1 cellular context compared by ENCODE assay signal in the genomic region with DNA sequence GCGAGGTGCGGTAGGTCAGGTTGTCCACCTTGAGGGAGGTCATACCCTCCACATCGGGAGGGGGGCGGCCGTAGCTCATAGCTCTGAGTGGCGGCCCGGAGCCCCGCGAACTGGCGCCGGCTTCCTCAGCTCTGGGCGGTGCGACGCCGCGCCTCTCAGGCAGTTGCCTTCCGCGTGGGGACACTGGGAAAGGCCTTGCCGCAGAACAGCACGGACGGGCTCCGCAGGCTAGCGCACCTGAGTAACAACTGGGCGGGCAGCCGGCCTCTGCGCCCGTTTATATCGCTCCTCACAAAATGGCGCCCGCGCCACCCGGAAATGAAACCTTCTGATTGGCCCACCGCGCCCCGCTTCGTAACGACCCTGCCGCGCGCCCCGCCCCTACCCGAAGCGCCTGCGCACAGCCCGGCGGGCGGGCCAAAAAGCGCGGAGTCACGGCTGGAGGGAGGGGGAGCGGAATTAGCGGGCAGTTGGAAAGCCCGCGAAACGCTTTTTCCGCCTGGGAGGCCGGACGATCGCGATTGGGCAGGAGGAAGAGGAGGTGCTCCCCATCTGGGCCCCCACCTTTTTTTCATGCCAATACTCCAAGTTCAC.
A peak's percentile ranks its signal among the peaks of the same experiment; 100 is the strongest.
TF ChIP-seq lines count a peak whose summit lies in the region.

A gene with protein sequence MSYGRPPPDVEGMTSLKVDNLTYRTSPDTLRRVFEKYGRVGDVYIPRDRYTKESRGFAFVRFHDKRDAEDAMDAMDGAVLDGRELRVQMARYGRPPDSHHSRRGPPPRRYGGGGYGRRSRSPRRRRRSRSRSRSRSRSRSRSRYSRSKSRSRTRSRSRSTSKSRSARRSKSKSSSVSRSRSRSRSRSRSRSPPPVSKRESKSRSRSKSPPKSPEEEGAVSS (minus strand): TSS at position 250 of the 594 bp plus-strand sequence. CDS start 171 bp downstream, at position 79.

TF ChIP-seq in GM23338, 12 proteins besides CTCF, POLR2A, EP300 and RAD21 (continued from another document):
- TF ChIP-seq, protein P1, sequence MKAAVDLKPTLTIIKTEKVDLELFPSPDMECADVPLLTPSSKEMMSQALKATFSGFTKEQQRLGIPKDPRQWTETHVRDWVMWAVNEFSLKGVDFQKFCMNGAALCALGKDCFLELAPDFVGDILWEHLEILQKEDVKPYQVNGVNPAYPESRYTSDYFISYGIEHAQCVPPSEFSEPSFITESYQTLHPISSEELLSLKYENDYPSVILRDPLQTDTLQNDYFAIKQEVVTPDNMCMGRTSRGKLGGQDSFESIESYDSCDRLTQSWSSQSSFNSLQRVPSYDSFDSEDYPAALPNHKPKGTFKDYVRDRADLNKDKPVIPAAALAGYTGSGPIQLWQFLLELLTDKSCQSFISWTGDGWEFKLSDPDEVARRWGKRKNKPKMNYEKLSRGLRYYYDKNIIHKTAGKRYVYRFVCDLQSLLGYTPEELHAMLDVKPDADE (IDR thresholded peaks at IDR 0.05) = peak; percentile 63
- TF ChIP-seq, protein P2, sequence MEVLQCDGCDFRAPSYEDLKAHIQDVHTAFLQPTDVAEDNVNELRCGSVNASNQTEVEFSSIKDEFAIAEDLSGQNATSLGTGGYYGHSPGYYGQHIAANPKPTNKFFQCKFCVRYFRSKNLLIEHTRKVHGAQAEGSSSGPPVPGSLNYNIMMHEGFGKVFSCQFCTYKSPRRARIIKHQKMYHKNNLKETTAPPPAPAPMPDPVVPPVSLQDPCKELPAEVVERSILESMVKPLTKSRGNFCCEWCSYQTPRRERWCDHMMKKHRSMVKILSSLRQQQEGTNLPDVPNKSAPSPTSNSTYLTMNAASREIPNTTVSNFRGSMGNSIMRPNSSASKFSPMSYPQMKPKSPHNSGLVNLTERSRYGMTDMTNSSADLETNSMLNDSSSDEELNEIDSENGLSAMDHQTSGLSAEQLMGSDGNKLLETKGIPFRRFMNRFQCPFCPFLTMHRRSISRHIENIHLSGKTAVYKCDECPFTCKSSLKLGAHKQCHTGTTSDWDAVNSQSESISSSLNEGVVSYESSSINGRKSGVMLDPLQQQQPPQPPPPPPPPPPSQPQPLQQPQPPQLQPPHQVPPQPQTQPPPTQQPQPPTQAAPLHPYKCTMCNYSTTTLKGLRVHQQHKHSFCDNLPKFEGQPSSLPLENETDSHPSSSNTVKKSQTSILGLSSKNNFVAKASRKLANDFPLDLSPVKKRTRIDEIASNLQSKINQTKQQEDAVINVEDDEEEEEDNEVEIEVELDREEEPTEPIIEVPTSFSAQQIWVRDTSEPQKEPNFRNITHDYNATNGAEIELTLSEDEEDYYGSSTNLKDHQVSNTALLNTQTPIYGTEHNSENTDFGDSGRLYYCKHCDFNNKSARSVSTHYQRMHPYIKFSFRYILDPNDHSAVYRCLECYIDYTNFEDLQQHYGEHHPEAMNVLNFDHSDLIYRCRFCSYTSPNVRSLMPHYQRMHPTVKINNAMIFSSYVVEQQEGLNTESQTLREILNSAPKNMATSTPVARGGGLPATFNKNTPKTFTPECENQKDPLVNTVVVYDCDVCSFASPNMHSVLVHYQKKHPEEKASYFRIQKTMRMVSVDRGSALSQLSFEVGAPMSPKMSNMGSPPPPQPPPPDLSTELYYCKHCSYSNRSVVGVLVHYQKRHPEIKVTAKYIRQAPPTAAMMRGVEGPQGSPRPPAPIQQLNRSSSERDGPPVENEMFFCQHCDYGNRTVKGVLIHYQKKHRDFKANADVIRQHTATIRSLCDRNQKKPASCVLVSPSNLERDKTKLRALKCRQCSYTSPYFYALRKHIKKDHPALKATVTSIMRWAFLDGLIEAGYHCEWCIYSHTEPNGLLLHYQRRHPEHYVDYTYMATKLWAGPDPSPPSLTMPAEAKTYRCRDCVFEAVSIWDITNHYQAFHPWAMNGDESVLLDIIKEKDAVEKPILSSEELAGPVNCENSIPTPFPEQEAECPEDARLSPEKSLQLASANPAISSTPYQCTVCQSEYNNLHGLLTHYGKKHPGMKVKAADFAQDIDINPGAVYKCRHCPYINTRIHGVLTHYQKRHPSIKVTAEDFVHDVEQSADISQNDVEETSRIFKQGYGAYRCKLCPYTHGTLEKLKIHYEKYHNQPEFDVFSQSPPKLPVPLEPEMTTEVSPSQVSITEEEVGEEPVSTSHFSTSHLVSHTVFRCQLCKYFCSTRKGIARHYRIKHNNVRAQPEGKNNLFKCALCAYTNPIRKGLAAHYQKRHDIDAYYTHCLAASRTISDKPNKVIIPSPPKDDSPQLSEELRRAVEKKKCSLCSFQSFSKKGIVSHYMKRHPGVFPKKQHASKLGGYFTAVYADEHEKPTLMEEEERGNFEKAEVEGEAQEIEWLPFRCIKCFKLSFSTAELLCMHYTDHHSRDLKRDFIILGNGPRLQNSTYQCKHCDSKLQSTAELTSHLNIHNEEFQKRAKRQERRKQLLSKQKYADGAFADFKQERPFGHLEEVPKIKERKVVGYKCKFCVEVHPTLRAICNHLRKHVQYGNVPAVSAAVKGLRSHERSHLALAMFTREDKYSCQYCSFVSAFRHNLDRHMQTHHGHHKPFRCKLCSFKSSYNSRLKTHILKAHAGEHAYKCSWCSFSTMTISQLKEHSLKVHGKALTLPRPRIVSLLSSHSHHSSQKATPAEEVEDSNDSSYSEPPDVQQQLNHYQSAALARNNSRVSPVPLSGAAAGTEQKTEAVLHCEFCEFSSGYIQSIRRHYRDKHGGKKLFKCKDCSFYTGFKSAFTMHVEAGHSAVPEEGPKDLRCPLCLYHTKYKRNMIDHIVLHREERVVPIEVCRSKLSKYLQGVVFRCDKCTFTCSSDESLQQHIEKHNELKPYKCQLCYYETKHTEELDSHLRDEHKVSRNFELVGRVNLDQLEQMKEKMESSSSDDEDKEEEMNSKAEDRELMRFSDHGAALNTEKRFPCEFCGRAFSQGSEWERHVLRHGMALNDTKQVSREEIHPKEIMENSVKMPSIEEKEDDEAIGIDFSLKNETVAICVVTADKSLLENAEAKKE (CRISPR knock-in tag; IDR thresholded peaks at IDR 0.05) = no peak
- TF ChIP-seq JUNB (IDR thresholded peaks at IDR 0.05; ENCODE audit: unreplicated experiment) = no peak
- TF ChIP-seq, protein P3, sequence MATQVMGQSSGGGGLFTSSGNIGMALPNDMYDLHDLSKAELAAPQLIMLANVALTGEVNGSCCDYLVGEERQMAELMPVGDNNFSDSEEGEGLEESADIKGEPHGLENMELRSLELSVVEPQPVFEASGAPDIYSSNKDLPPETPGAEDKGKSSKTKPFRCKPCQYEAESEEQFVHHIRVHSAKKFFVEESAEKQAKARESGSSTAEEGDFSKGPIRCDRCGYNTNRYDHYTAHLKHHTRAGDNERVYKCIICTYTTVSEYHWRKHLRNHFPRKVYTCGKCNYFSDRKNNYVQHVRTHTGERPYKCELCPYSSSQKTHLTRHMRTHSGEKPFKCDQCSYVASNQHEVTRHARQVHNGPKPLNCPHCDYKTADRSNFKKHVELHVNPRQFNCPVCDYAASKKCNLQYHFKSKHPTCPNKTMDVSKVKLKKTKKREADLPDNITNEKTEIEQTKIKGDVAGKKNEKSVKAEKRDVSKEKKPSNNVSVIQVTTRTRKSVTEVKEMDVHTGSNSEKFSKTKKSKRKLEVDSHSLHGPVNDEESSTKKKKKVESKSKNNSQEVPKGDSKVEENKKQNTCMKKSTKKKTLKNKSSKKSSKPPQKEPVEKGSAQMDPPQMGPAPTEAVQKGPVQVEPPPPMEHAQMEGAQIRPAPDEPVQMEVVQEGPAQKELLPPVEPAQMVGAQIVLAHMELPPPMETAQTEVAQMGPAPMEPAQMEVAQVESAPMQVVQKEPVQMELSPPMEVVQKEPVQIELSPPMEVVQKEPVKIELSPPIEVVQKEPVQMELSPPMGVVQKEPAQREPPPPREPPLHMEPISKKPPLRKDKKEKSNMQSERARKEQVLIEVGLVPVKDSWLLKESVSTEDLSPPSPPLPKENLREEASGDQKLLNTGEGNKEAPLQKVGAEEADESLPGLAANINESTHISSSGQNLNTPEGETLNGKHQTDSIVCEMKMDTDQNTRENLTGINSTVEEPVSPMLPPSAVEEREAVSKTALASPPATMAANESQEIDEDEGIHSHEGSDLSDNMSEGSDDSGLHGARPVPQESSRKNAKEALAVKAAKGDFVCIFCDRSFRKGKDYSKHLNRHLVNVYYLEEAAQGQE (IDR thresholded peaks at IDR 0.05; ENCODE audit: unreplicated experiment) = peak; percentile 34
- no peak for TF ChIP-seq ZNF114 (CRISPR knock-in tag; IDR thresholded peaks at IDR 0.05)
- TF ChIP-seq CREB1 (CRISPR knock-in tag; IDR thresholded peaks at IDR 0.05; ENCODE audit: low read depth) = peak; percentile 60
- no peak for TF ChIP-seq NANOG (IDR thresholded peaks at IDR 0.05; ENCODE audit: borderline replicate concordance)
